17 cellular contexts compared by ENCODE assay signal in genomic region chr1:88009916-88010315, GRCh38.
A peak's percentile ranks its signal among the peaks of the same experiment; 100 is the strongest.
DNase-seq lines count a peak whose midpoint lies in the region; ATAC-seq and TF ChIP-seq lines count a peak whose summit lies in the region.
"Had no signal": no experiment of that assay in that cellular context is flagged by ENCODE, and none has a peak within 500 bp of the region (broad histone marks: within the 10 kb centered on the region; RNA-seq: fewer than 3 reads in every experiment).

No MANE protein-coding gene starts in this region.

- H3K9me2 ChIP-seq in GM23338 (ENCODE audit: insufficient read depth): no peaks in the 10 kb centered on the region

- H4K20me1 ChIP-seq in GM23338 (replicated peaks; ENCODE audit: insufficient read depth): no peaks in the 10 kb centered on the region

- H3K27ac ChIP-seq in GM23338 (ENCODE audit: low read depth) (no peak overlapping the region), brain microvascular endothelial cell (no peak overlapping the region)

- H3K27ac Mint-ChIP-seq in GM23338 (no peak overlapping the region), endothelial cell (ENCODE audit: unreplicated experiment) (no peak overlapping the region), neural crest cell (ENCODE audit: unreplicated experiment) (no peak overlapping the region)
- H3K27ac Mint-ChIP-seq: B cell; CD4-positive, alpha-beta T cell had no signal

- TF ChIP-seq EP300 in Ishikawa (IDR thresholded peaks at IDR 0.05; ENCODE audit: borderline replicate concordance): no peak

- TF ChIP-seq CTCF in GM23338 (conservative IDR thresholded peaks at IDR 0.05; ENCODE audit: low read depth in 2 of 2) (peak; percentile 29 to 40; a peak in 3 of 4 replicates), endothelial cell (IDR thresholded peaks at IDR 0.05; ENCODE audit: unreplicated experiment) (peak; percentile 40), neural crest cell (conservative IDR thresholded peaks at IDR 0.05) (peak; percentile 39), brain microvascular endothelial cell (IDR thresholded peaks at IDR 0.05; ENCODE audit: low read depth, low read length, missing control alignments) (no peak)

- H3K4me2 ChIP-seq in GM23338: no peak overlapping the region

- H3K4me1 Mint-ChIP-seq in GM23338: no peaks in the 10 kb centered on the region
- H3K4me1 Mint-ChIP-seq in endothelial cell (ENCODE audit: unreplicated experiment): peaks cover 4% of the 10 kb centered on the region
- no peaks in the 10 kb centered on the region for H3K4me1 Mint-ChIP-seq in neural crest cell
- H3K4me1 Mint-ChIP-seq: B cell had no signal

- H3K9me3 Mint-ChIP-seq in GM23338: no peaks in the 10 kb centered on the region
- no peaks in the 10 kb centered on the region for H3K9me3 Mint-ChIP-seq in endothelial cell (ENCODE audit: unreplicated experiment)
- no peaks in the 10 kb centered on the region for H3K9me3 Mint-ChIP-seq in neural crest cell
- H3K9me3 Mint-ChIP-seq: CD4-positive, alpha-beta T cell had no signal

- no peaks in the 10 kb centered on the region for H3K79me2 ChIP-seq in GM23338 (replicated peaks; ENCODE audit: insufficient read depth)

- H3K36me3 Mint-ChIP-seq in GM23338 (ENCODE audit: low read depth): no peaks in the 10 kb centered on the region
- H3K36me3 Mint-ChIP-seq in endothelial cell (ENCODE audit: low read depth, unreplicated experiment): no peaks in the 10 kb centered on the region
- no peaks in the 10 kb centered on the region for H3K36me3 Mint-ChIP-seq in neural crest cell (ENCODE audit: low read depth)

- no peaks in the 10 kb centered on the region for H3K4me1 ChIP-seq in GM23338 (ENCODE audit: insufficient read depth)

- in situ Hi-C loops in brain microvascular endothelial cell (cut with HindIII; ENCODE audit: low pct_ligation_motif_present, low sequenced_read_pairs): no loop called here

- ATAC-seq in GM23338 (peak; percentile 52; the same call in 2 of the 3 replicates), GM21515 (IDR thresholded peaks at IDR 0.05; ENCODE audit: unreplicated experiment) (no peak)

- H2AFZ ChIP-seq in GM23338: no peak overlapping the region

- no peak overlapping the region for H3K4me3 ChIP-seq in GM23338
- no peak overlapping the region for H3K4me3 ChIP-seq in brain microvascular endothelial cell (ENCODE audit: low read depth, low read length)

- H3K27me3 ChIP-seq in GM23338 (ENCODE audit: insufficient read depth) (no peaks in the 10 kb centered on the region), brain microvascular endothelial cell (replicated peaks) (no peaks in the 10 kb centered on the region)

- TF ChIP-seq RAD21 in Ishikawa (IDR thresholded peaks at IDR 0.05; ENCODE audit: low read depth): peak; percentile 12; the same call in 1 of the 2 replicates

- no peaks in the 10 kb centered on the region for H3K36me3 ChIP-seq in GM23338 (ENCODE audit: insufficient read depth)
- H3K36me3 ChIP-seq in brain microvascular endothelial cell (replicated peaks): no peaks in the 10 kb centered on the region

- no peaks in the 10 kb centered on the region for H3F3A ChIP-seq in GM23338 (replicated peaks; ENCODE audit: low read depth)

- peak; percentile 29 for DNase-seq in GM23338 (ENCODE audit: low spot score)
- DNase-seq in endothelial cell (ENCODE audit: low spot score): no peak
- no peak for DNase-seq in neural crest cell (ENCODE audit: low read depth, low spot score)
- DNase-seq in brain microvascular endothelial cell: no peak
- DNase-seq in NCI-H510A treated with DMSO at 0.1 percent for 48 hours (lab: John Stamatoyannopoulos, UW): no peak
- DNase-seq in activated T-cell treated with anti-CD3 and anti-CD28 coated beads, Interleukin-2, amount 50 U/mL, for 48 hours: no peak
- DNase-seq: CD4-positive, alpha-beta T cell; DMS79; Karpas-422; NCI-H1105 treated with DMSO at 0.1 percent for 48 hours; NCI-H1694 treated with DMSO at 0.1 percent for 48 hours; NCI-H2107; NCI-H446; SW 1271 had no signal

- H3K27me3 Mint-ChIP-seq in GM23338 (ENCODE audit: insufficient read depth, low read depth, poor library complexity): no peaks in the 10 kb centered on the region
- no peaks in the 10 kb centered on the region for H3K27me3 Mint-ChIP-seq in endothelial cell (ENCODE audit: unreplicated experiment)
- H3K27me3 Mint-ChIP-seq in neural crest cell (ENCODE audit: low read depth): no peaks in the 10 kb centered on the region

- H3K4me3 Mint-ChIP-seq in GM23338: no peak overlapping the region
- no peak overlapping the region for H3K4me3 Mint-ChIP-seq in endothelial cell (ENCODE audit: unreplicated experiment)
- no peak overlapping the region for H3K4me3 Mint-ChIP-seq in neural crest cell
- H3K4me3 Mint-ChIP-seq: B cell; CD4-positive, alpha-beta T cell had no signal

TF ChIP-seq in GM23338, 12 proteins besides CTCF, POLR2A, EP300 and RAD21 (continues in another document):
- TF ChIP-seq POLR2AphosphoS5 (IDR thresholded peaks at IDR 0.05; ENCODE audit: low read depth) (no peak), ZNF331 (CRISPR knock-in tag; IDR thresholded peaks at IDR 0.05; ENCODE audit: low read depth) (no peak)
- TF ChIP-seq, protein P1, sequence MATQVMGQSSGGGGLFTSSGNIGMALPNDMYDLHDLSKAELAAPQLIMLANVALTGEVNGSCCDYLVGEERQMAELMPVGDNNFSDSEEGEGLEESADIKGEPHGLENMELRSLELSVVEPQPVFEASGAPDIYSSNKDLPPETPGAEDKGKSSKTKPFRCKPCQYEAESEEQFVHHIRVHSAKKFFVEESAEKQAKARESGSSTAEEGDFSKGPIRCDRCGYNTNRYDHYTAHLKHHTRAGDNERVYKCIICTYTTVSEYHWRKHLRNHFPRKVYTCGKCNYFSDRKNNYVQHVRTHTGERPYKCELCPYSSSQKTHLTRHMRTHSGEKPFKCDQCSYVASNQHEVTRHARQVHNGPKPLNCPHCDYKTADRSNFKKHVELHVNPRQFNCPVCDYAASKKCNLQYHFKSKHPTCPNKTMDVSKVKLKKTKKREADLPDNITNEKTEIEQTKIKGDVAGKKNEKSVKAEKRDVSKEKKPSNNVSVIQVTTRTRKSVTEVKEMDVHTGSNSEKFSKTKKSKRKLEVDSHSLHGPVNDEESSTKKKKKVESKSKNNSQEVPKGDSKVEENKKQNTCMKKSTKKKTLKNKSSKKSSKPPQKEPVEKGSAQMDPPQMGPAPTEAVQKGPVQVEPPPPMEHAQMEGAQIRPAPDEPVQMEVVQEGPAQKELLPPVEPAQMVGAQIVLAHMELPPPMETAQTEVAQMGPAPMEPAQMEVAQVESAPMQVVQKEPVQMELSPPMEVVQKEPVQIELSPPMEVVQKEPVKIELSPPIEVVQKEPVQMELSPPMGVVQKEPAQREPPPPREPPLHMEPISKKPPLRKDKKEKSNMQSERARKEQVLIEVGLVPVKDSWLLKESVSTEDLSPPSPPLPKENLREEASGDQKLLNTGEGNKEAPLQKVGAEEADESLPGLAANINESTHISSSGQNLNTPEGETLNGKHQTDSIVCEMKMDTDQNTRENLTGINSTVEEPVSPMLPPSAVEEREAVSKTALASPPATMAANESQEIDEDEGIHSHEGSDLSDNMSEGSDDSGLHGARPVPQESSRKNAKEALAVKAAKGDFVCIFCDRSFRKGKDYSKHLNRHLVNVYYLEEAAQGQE (IDR thresholded peaks at IDR 0.05; ENCODE audit: unreplicated experiment): no peak
- TF ChIP-seq, protein P2, sequence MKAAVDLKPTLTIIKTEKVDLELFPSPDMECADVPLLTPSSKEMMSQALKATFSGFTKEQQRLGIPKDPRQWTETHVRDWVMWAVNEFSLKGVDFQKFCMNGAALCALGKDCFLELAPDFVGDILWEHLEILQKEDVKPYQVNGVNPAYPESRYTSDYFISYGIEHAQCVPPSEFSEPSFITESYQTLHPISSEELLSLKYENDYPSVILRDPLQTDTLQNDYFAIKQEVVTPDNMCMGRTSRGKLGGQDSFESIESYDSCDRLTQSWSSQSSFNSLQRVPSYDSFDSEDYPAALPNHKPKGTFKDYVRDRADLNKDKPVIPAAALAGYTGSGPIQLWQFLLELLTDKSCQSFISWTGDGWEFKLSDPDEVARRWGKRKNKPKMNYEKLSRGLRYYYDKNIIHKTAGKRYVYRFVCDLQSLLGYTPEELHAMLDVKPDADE (IDR thresholded peaks at IDR 0.05): no peak

TF ChIP-seq in Ishikawa, 13 proteins besides CTCF, POLR2A, EP300 and RAD21 (continues in another document):
- TF ChIP-seq CREB1 (IDR thresholded peaks at IDR 0.05; ENCODE audit: low read depth) (no peak), USF1 (IDR thresholded peaks at IDR 0.05) (no peak), FOXM1 (IDR thresholded peaks at IDR 0.05; ENCODE audit: borderline replicate concordance, low read depth) (no peak), TEAD4 (IDR thresholded peaks at IDR 0.05) (no peak), EGR1 (IDR thresholded peaks at IDR 0.05) (no peak), YY1 (IDR thresholded peaks at IDR 0.05; ENCODE audit: low read depth) (no peak)
- TF ChIP-seq, protein P1 (IDR thresholded peaks at IDR 0.05; ENCODE audit: low read depth): no peak
